24 cellular contexts compared by ENCODE assay signal in genomic region chr20:21270806-21271205, GRCh38.
"Had no signal": no experiment of that assay in that cellular context is flagged by ENCODE, and none has a peak within 500 bp of the region (broad histone marks: within the 10 kb centered on the region; RNA-seq: fewer than 3 reads in every experiment).

No MANE protein-coding gene starts in this region.

- H3K4me3 Mint-ChIP-seq: activated T-cell treated with anti-CD3 and anti-CD28 coated beads, Interleukin-2, amount 50 U/mL, for 72 hours; natural killer cell treated with Interleukin-12 subunit alpha and Interleukin-12 subunit beta and Interleukin-15 and Interleukin-18, amount 100 ng/mL, for 72 hours; stimulated activated memory B cell treated with anti-CD40 and anti-IgM and Interleukin-4, amounts not matched to agents 10 μg/mL and 1 μg/mL and 100 μg/mL, for 72 hours; stimulated activated naive CD8-positive, alpha-beta T cell treated with anti-CD3 and anti-CD28 coated beads, Interleukin-15, amount 100 ng/mL, for 72 hours; T-helper 1 cell treated with Interleukin-12 subunit alpha and Interleukin-12 subunit beta and Interleukin-4 antibody, amounts not matched to agents 30 μg/mL and 1 μg/mL, for 36 hours had no signal

- H3K36me3 Mint-ChIP-seq: activated naive CD4-positive, alpha-beta T cell treated with anti-CD3 and anti-CD28 coated beads, Interleukin-2, amount 50 U/mL, for 72 hours; natural killer cell treated with Interleukin-12 subunit alpha and Interleukin-12 subunit beta and Interleukin-15 and Interleukin-18, amount 100 ng/mL, for 72 hours had no signal

- H3K27ac Mint-ChIP-seq: activated naive CD4-positive, alpha-beta T cell treated with anti-CD3 and anti-CD28 coated beads, Interleukin-2, amount 50 U/mL, for 72 hours; activated T-cell treated with anti-CD3 and anti-CD28 coated beads, Interleukin-2, amount 50 U/mL, for 72 hours; natural killer cell treated with Interleukin-12 subunit alpha and Interleukin-12 subunit beta and Interleukin-15 and Interleukin-18, amount 100 ng/mL, for 72 hours; stimulated activated memory B cell treated with anti-CD40 and anti-IgM and Interleukin-4, amounts not matched to agents 10 μg/mL and 1 μg/mL and 100 μg/mL, for 72 hours; stimulated activated naive CD8-positive, alpha-beta T cell treated with anti-CD3 and anti-CD28 coated beads, Interleukin-15, amount 100 ng/mL, for 72 hours; T-helper 1 cell treated with Interleukin-12 subunit alpha and Interleukin-12 subunit beta and Interleukin-4 antibody, amounts not matched to agents 30 μg/mL and 1 μg/mL, for 36 hours had no signal

- ATAC-seq: activated naive CD4-positive, alpha-beta T cell treated with anti-CD3 and anti-CD28 coated beads, Interleukin-2, amount 50 U/mL, for 72 hours; activated T-cell treated with anti-CD3 and anti-CD28 coated beads, Interleukin-2, amount 50 U/mL, for 72 hours; heart right ventricle; left lung; lower lobe of right lung; mucosa of descending colon; natural killer cell treated with Interleukin-12 subunit alpha and Interleukin-12 subunit beta and Interleukin-15 and Interleukin-18, amount 100 ng/mL, for 72 hours; stimulated activated memory B cell treated with anti-CD40 and anti-IgM and Interleukin-4, amounts not matched to agents 10 μg/mL and 1 μg/mL and 100 μg/mL, for 72 hours; stimulated activated naive CD8-positive, alpha-beta T cell treated with anti-CD3 and anti-CD28 coated beads, Interleukin-15, amount 100 ng/mL, for 72 hours had no signal

- H3K9me3 Mint-ChIP-seq: activated naive CD4-positive, alpha-beta T cell treated with anti-CD3 and anti-CD28 coated beads, Interleukin-2, amount 50 U/mL, for 72 hours; natural killer cell treated with Interleukin-12 subunit alpha and Interleukin-12 subunit beta and Interleukin-15 and Interleukin-18, amount 100 ng/mL, for 72 hours; T-helper 1 cell treated with Interleukin-12 subunit alpha and Interleukin-12 subunit beta and Interleukin-4 antibody, amounts not matched to agents 30 μg/mL and 1 μg/mL, for 36 hours had no signal

- DNase-seq: activated CD4-positive, alpha-beta T cell treated with anti-CD3 and anti-CD28 coated beads for 4 hours; activated CD4-positive, alpha-beta T cell treated with anti-CD3 and anti-CD28 coated beads, Interleukin-2, amount 50 U/mL, for 4 hours; activated naive CD4-positive, alpha-beta T cell; activated T-cell treated with anti-CD3 and anti-CD28 coated beads for 4 hours; activated T-cell treated with anti-CD3 and anti-CD28 coated beads, Interleukin-2, amount 50 U/mL, for 72 hours; central memory CD4-positive, alpha-beta T cell; heart right ventricle; left lung; lower lobe of right lung; mesendoderm; mucosa of descending colon; retina; sigmoid colon; small intestine; stimulated activated CD4-positive, alpha-beta T cell treated with anti-CD3 and anti-CD28 coated beads, Interleukin-4, amount 100 ng/mL, for 24 hours; stimulated activated CD8-positive, alpha-beta memory T cell treated with anti-CD3 and anti-CD28 coated beads, Interleukin-4, amount 100 ng/mL, for 48 hours; stimulated activated naive CD8-positive, alpha-beta T cell treated with anti-CD3 and anti-CD28 coated beads, Interleukin-15, amount 100 ng/mL, for 72 hours; substantia nigra; T-helper 9 cell; transverse colon had no signal

- H3K4me1 Mint-ChIP-seq: stimulated activated memory B cell treated with anti-CD40 and anti-IgM and Interleukin-4, amounts not matched to agents 10 μg/mL and 1 μg/mL and 100 μg/mL, for 72 hours; stimulated activated naive CD8-positive, alpha-beta T cell treated with anti-CD3 and anti-CD28 coated beads, Interleukin-15, amount 100 ng/mL, for 72 hours had no signal
